ENCODE assay signal across 1 cellular context in genomic region chr17:39450847-39451581, GRCh38.
TF ChIP-seq lines count a peak whose summit lies in the region.

Gene MED1 (minus strand): TSS chr17:39451263. CDS start chr17:39451062, 201 bp downstream.

TF ChIP-seq in K562, 482 proteins besides CTCF, POLR2A, EP300 and RAD21 (continued from another document and continues in another):
- TF ChIP-seq ARID4B (CRISPR knock-in tag; IDR thresholded peaks at IDR 0.05) (0 out of 2 replicates have a peak, but pooled peaks have one; percentile 38), TAF1 (IDR thresholded peaks at IDR 0.05; ENCODE audit: control insufficient read depth, extremely low read depth, insufficient read depth, low read length, severe bottlenecking) (peak; percentile 99), CHD7 (IDR thresholded peaks at IDR 0.05; ENCODE audit: low read depth, low read length) (no peak), OTX1 (CRISPR knock-in tag; IDR thresholded peaks at IDR 0.05) (0 out of 2 replicates have a peak, but pooled peaks have one; percentile 46), TEAD4 (IDR thresholded peaks at IDR 0.05; ENCODE audit: low read length) (peak; percentile 17), TEAD4 (CRISPR knock-in tag; IDR thresholded peaks at IDR 0.05; ENCODE audit: borderline replicate concordance) (no peak), RBBP5 (IDR thresholded peaks at IDR 0.05; ENCODE audit: borderline replicate concordance, insufficient read depth, low read length, poor library complexity, severe bottlenecking) (peak; percentile 82), ZBTB40 (IDR thresholded peaks at IDR 0.05) (0 out of 2 replicates have a peak, but pooled peaks have one; percentile 43), ZBTB40 (CRISPR knock-in tag; IDR thresholded peaks at IDR 0.05) (no peak), SUPT5H (IDR thresholded peaks at IDR 0.05) (peak; percentile 94), POLR2AphosphoS5 (IDR thresholded peaks at IDR 0.05; ENCODE audit: control insufficient read depth, insufficient read depth, low read depth, low read length) (peak; percentile 94), ILF3 (IDR thresholded peaks at IDR 0.05; ENCODE audit: borderline replicate concordance) (no peak), NKRF (IDR thresholded peaks at IDR 0.05; ENCODE audit: borderline replicate concordance) (peak; percentile 76), TFAM (CRISPR knock-in tag; conservative IDR thresholded peaks at IDR 0.05) (no peak), CHD2 (IDR thresholded peaks at IDR 0.05; ENCODE audit: low read depth, low read length) (peak; percentile 98), ZC3H11A (IDR thresholded peaks at IDR 0.05; ENCODE audit: low read depth, low read length) (no peak)
